ENCODE assay signal across 10 cellular contexts in genomic region chr7:131619336-131620305, GRCh38.
DNase-seq lines count a peak whose midpoint lies in the region; ATAC-seq, FAIRE-seq and TF ChIP-seq lines count a peak whose summit lies in the region.
"Had no signal": no experiment of that assay in that cellular context is flagged by ENCODE, and none has a peak within 500 bp of the region (broad histone marks: within the 10 kb centered on the region; RNA-seq: fewer than 3 reads in every experiment).

No MANE protein-coding gene starts in this region.

- no peak overlapping the region for H3K4me3 ChIP-seq in HUES48 (ENCODE audit: low read depth, low read length)
- H3K4me3 ChIP-seq in PC-9: no peak overlapping the region
- H3K4me3 ChIP-seq in H1 (ENCODE audit: extremely low read depth in 1 of 4, insufficient read depth in 2 of 4, low read depth in 3 of 4, low read length in 4 of 4): no peak overlapping the region
- H3K4me3 ChIP-seq in transverse colon: no peak overlapping the region

- POLR2A ChIA-PET in PC-9 (lab: Charles Lee; ENCODE audit: unreplicated experiment) (interaction anchor here (0.6 kb wide), 1 partner anchor 29 kb away, joined by 3 read pairs; no protein-coding TSS in a partner anchor), H1 (lab: Charles Lee; ENCODE audit: partially characterized antibody) (interaction anchor here (1.0 to 5.0 kb wide), 4 partner anchors 13 to 122 kb away, joined by 3 to 53 read pairs (median 6); no protein-coding TSS in a partner anchor)

- H4K91ac ChIP-seq in H1 (replicated peaks; ENCODE audit: insufficient read length, low read length): peak overlapping the region; percentile 81

- H2AFZ ChIP-seq in PC-9 (peak overlapping the region; percentile 20; the same call in 1 of the 2 replicates), H1 (ENCODE audit: low read length) (no peak overlapping the region)

- peak overlapping the region; percentile 87; the same call in 1 of the 2 replicates for H2BK5ac ChIP-seq in H1 (ENCODE audit: low read depth, low read length)

- TF ChIP-seq POLR2A in H1 (IDR thresholded peaks at IDR 0.05; ENCODE audit: control extremely low read depth in 1 of 2, low read depth in 2 of 2, low read length in 2 of 2) (no peak), transverse colon (IDR thresholded peaks at IDR 0.05) (no peak)

- no peak overlapping the region for H3K56ac ChIP-seq in H1 (replicated peaks; ENCODE audit: insufficient read length, low read depth, low read length)

- H3K79me2 ChIP-seq in PC-9 (ENCODE audit: low read depth): no peaks in the 10 kb centered on the region
- no peaks in the 10 kb centered on the region for H3K79me2 ChIP-seq in H1 (ENCODE audit: control insufficient read depth in 1 of 2, insufficient read depth in 2 of 2, low read length in 2 of 2)

- H3K4me2 ChIP-seq in PC-9 (peak overlapping the region; percentile 17; the same call in 1 of the 2 replicates), H1 (ENCODE audit: insufficient read depth in 1 of 2, low read depth in 2 of 2, low read length in 2 of 2) (no peak overlapping the region)

- peak overlapping the region; percentile 9; the same call in 1 of the 2 replicates for H4K8ac ChIP-seq in H1 (ENCODE audit: extremely low read depth, insufficient read depth, low read length)

- peak overlapping the region; percentile 60 for H2BK120ac ChIP-seq in H1 (replicated peaks; ENCODE audit: low read depth, low read length)

- no TSS peak for BruUV-seq in PC-9 (replicated peaks; lab: Mats Ljungman, UMichigan)

- peak overlapping the region; percentile 99 for H2BK12ac ChIP-seq in H1 (ENCODE audit: low read depth, low read length)

- H3K9ac ChIP-seq in HUES48 (ENCODE audit: low read depth, low read length) (no peak overlapping the region), H1 (replicated peaks in 1 of 4; ENCODE audit: extremely low read depth in 1 of 4, low read depth in 3 of 4, low read length in 3 of 4) (no peak overlapping the region)

- H3K9me2 ChIP-seq in PC-9 (ENCODE audit: insufficient read depth): no peaks in the 10 kb centered on the region

- CTCF ChIA-PET in PC-9 (lab: Charles Lee): no interaction called here
- CTCF ChIA-PET in H1 (lab: Charles Lee; ENCODE audit: partially characterized antibody): interaction anchor here (1.4 to 11.7 kb wide), 4 partner anchors 13 to 74 kb away, joined by 4 to 93 read pairs (median 6); no protein-coding TSS in a partner anchor

- peak overlapping the region; percentile 93 for H3K18ac ChIP-seq in H1 (ENCODE audit: extremely low read depth, low read length)

- H3K79me1 ChIP-seq in H1 (ENCODE audit: low read depth, low read length): no peaks in the 10 kb centered on the region

- peak overlapping the region; percentile 96 for H2BK15ac ChIP-seq in H1 (ENCODE audit: low read length)

- WGBS in H1 (ENCODE audit: extremely low coverage in 1 of 2, insufficient coverage in 1 of 2, insufficient read length in 1 of 2, insufficient replicate concordance in 2 of 2, low coverage in 1 of 2, low lambda C conversion rate in 2 of 2, missing lambda C conversion rate in 1 of 2), 2 experiments: 95% methylated on average over 10 of the region's 10 CpGs; no CpG with 5 or more reads in 1 of the 2 experiments
- 67 to 80% methylated on average over 4 to 10 of the region's 10 CpGs for WGBS in transverse colon (ENCODE audit: low coverage in 1 of 2), 2 donors

- H3K4me1 ChIP-seq in HUES48 (ENCODE audit: control insufficient read depth, insufficient read depth, low read length) (peaks cover 15% of the 10 kb centered on the region), PC-9 (replicated peaks; ENCODE audit: insufficient read depth) (peaks cover 22% of the 10 kb centered on the region), H1 (replicated peaks in 1 of 4; ENCODE audit: control insufficient read depth in 3 of 4, insufficient read depth in 4 of 4, low read length in 3 of 4) (peaks cover 4 to 24% (median 12%) of the 10 kb centered on the region in 4 experiments), transverse colon (peaks cover 0 to 7% (median 0%) of the 10 kb centered on the region in 4 donors)

- peaks cover 14% of the 10 kb centered on the region for H3F3A ChIP-seq in PC-9 (ENCODE audit: insufficient read depth, low read depth)

- no peaks in the 10 kb centered on the region for H3K36me3 ChIP-seq in HUES48 (ENCODE audit: control insufficient read depth, insufficient read depth, low read length)
- no peaks in the 10 kb centered on the region for H3K36me3 ChIP-seq in PC-9 (ENCODE audit: low read depth)
- H3K36me3 ChIP-seq in H1 (ENCODE audit: control insufficient read depth in 2 of 4, insufficient read depth in 4 of 4, low read length in 3 of 4): no peaks in the 10 kb centered on the region
- no peaks in the 10 kb centered on the region for H3K36me3 ChIP-seq in transverse colon

- no peak for FAIRE-seq in H1 (lab: Jason Lieb, UNC)

- H4K5ac ChIP-seq in H1 (ENCODE audit: insufficient read length, low read depth, low read length): no peak overlapping the region

- in situ Hi-C loops in transverse colon (cut with MboI; ENCODE audit: low pct_ligation_motif_present in 1 of 4, low pct_unique_long_range_greater_than_20kb in 1 of 4, low sequenced_read_pairs in 3 of 4): no loop called here

- H2BK20ac ChIP-seq in H1 (ENCODE audit: low read length): peak overlapping the region; percentile 97

- H3K27ac ChIP-seq in HUES48 (ENCODE audit: low read depth, low read length) (peak overlapping the region; percentile 74), PC-9 (no peak overlapping the region; the same call in 1 of the 2 replicates), H1 (ENCODE audit: low read depth, low read length) (peak overlapping the region; percentile 25; the same call in 1 of the 2 replicates), transverse colon (no peak overlapping the region)
- H3K27ac ChIP-seq: HL-60 had no signal

- H3K23me2 ChIP-seq in H1 (ENCODE audit: low read depth, low read length): peaks cover 6% of the 10 kb centered on the region; the same call in 1 of the 2 replicates

- no peak overlapping the region for H3K14ac ChIP-seq in H1 (ENCODE audit: insufficient read length)

- H4K20me1 ChIP-seq in PC-9 (ENCODE audit: insufficient read depth) (no peaks in the 10 kb centered on the region), H1 (replicated peaks in 1 of 2; ENCODE audit: control insufficient read depth in 1 of 2, insufficient read depth in 2 of 2, low read length in 2 of 2) (peaks cover 0 to 2% of the 10 kb centered on the region in 2 experiments)

- intact Hi-C loops in PC-9 (cut with micrococcal nuclease; ENCODE audit: unreplicated experiment) (no loop called here), transverse colon (cut with DNase I; ENCODE audit: low total_unique reads) (no loop called here)

- H2AK5ac ChIP-seq in H1 (ENCODE audit: low read depth, low read length): peak overlapping the region; percentile 75

- H3K27me3 ChIP-seq in HUES48 (ENCODE audit: control insufficient read depth, insufficient read depth, low read length) (no peaks in the 10 kb centered on the region), PC-9 (ENCODE audit: insufficient read depth, low read depth) (no peaks in the 10 kb centered on the region), H1 (replicated peaks in 1 of 4; ENCODE audit: control insufficient read depth in 3 of 4, extremely low read depth in 1 of 4, insufficient read depth in 3 of 4, low read length in 3 of 4) (no peaks in the 10 kb centered on the region), transverse colon (no peaks in the 10 kb centered on the region)

- no peak for TF ChIP-seq RAD21 in H1 (IDR thresholded peaks at IDR 0.05 in 1 of 2, conservative IDR thresholded peaks at IDR 0.05 in 1 of 2; ENCODE audit: low read depth in 2 of 2, low read length in 2 of 2)

- H3K23ac ChIP-seq in H1 (ENCODE audit: insufficient read length): no peak overlapping the region

- TF ChIP-seq EP300 in H1 (IDR thresholded peaks at IDR 0.05; ENCODE audit: borderline replicate concordance in 1 of 2, low read depth in 2 of 2, low read length in 2 of 2) (no peak), transverse colon (IDR thresholded peaks at IDR 0.05; ENCODE audit: low read depth) (no peak)

- peak overlapping the region; percentile 40 for H3K4ac ChIP-seq in H1 (replicated peaks; ENCODE audit: insufficient read length, low read depth, low read length)

- H3K9me3 ChIP-seq in HUES48 (ENCODE audit: control insufficient read depth, insufficient read depth, low read length): no peaks in the 10 kb centered on the region
- no peaks in the 10 kb centered on the region for H3K9me3 ChIP-seq in PC-9 (ENCODE audit: insufficient read depth, low read depth)
- no peaks in the 10 kb centered on the region for H3K9me3 ChIP-seq in H1 (ENCODE audit: insufficient read depth in 2 of 2, low read depth in 1 of 2, low read length in 1 of 2)
- H3K9me3 ChIP-seq in transverse colon: no peaks in the 10 kb centered on the region

- peak; percentile 69 for ATAC-seq in omental fat pad (ENCODE audit: low FRiP score)

- DNase-seq in PC-9 (peak in 1 of 2 experiments; percentile 61), H1 (ENCODE audit: low read depth in 1 of 2, low spot score in 2 of 2) (no peak), omental fat pad (ENCODE audit: low spot score) (no peak), transverse colon (no peak), NCI-H2171 (lab: John Stamatoyannopoulos, UW) (no peak), D341Med (ENCODE audit: low spot score) (no peak)
- no peak for DNase-seq in activated effector memory CD4-positive, alpha-beta T cell treated with anti-CD3 and anti-CD28 coated beads, Interleukin-2, amount 50 U/mL, for 16 hours
- DNase-seq: NCI-H2029 had no signal

- no peak for TF ChIP-seq CTCF in PC-9 (conservative IDR thresholded peaks at IDR 0.05)
- TF ChIP-seq CTCF in H1 (IDR thresholded peaks at IDR 0.05; ENCODE audit: control extremely low read depth in 1 of 3, insufficient read depth in 1 of 3, low read depth in 1 of 3, low read length in 3 of 3): no peak
- TF ChIP-seq CTCF in omental fat pad (IDR thresholded peaks at IDR 0.05): no peak
- no peak for TF ChIP-seq CTCF in transverse colon (IDR thresholded peaks at IDR 0.05)

TF ChIP-seq in H1, 55 proteins besides CTCF, POLR2A, EP300 and RAD21:
- TF ChIP-seq SRF (IDR thresholded peaks at IDR 0.05; ENCODE audit: low read depth, low read length): no peak

Comparison
In these comparisons a context has a peak if more than half of its experiments do, and no peak if none do; other contexts are left out.
1. H3K27ac ChIP-seq: peak in HUES48 (single experiment) and H1 (single experiment); none in PC-9 (single experiment) and transverse colon (0 of 4).